14 cellular contexts compared by ENCODE assay signal in the genomic region with DNA sequence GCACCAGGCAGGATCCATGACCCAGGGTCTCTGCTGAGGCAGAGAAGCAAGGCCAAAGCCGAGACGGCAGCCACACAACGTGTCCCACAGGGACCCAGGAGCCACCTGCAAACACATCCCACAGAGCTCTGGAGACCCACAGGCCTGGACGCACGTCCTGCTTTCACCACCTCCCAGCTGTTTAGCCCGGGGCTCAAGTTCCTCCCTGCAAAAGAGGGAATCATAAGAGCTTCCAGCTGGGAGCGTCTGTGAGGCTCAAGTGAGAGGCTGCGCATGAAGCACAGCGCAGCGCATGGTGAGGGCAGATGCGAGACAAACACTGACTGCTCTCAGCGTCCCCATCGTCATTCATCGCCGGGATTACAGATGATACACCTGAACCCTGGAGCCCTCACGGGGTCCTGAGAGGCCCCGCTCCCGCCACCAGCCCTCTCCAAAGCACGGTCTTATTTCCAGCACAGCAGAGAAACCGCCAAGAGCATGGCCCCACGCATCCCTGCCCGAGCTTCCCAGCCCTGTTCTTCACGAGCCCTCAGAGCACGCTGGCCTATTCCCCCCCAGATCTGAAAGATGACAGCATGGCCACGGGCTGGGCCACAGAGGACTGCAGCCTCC.
"Had no signal": no experiment of that assay in that cellular context is flagged by ENCODE, and none has a peak within 500 bp of the region (broad histone marks: within the 10 kb centered on the region; RNA-seq: fewer than 3 reads in every experiment).

No MANE protein-coding gene starts in this region.

- H3K4me1 Mint-ChIP-seq: activated B cell treated with CpG ODN at 0.5 μM for 24 hours; activated CD4-positive, alpha-beta T cell treated with anti-CD3 and anti-CD28 coated beads, Interleukin-2, amount 10 ng/mL, durations not matched to agents 24 days and 14 days; activated naive CD8-positive, alpha-beta T cell treated with anti-CD3 and anti-CD28 coated beads, Interleukin-2, amount 50 U/mL, for 24 hours had no signal

- DNase-seq: activated B cell treated with CpG ODN at 0.5 μM for 24 hours; activated CD4-positive, alpha-beta T cell treated with anti-CD3 and anti-CD28 coated beads, Interleukin-2, amount 10 ng/mL, durations not matched to agents 24 days and 14 days; activated naive CD4-positive, alpha-beta T cell treated with Interleukin-2 at 50 U/mL for 16 hours; activated naive CD8-positive, alpha-beta T cell treated with anti-CD3 and anti-CD28 coated beads, Interleukin-2, amount 50 U/mL, for 24 hours; head of caudate nucleus; islet precursor cell; mesendoderm; pancreas; small intestine; T-helper 2 cell; trophoblast cell had no signal

- H3K4me3 ChIP-seq: esophagus muscularis mucosa, pancreas had no signal

- H3K4me1 ChIP-seq: pancreas had no signal

- H3K27me3 ChIP-seq: esophagus muscularis mucosa, pancreas had no signal

- H3K27me3 Mint-ChIP-seq: activated B cell treated with CpG ODN at 0.5 μM for 24 hours; activated CD4-positive, alpha-beta T cell treated with anti-CD3 and anti-CD28 coated beads, Interleukin-2, amount 10 ng/mL, durations not matched to agents 24 days and 14 days; activated naive CD8-positive, alpha-beta T cell treated with anti-CD3 and anti-CD28 coated beads, Interleukin-2, amount 50 U/mL, for 24 hours had no signal

- H3K27ac ChIP-seq: esophagus muscularis mucosa, pancreas had no signal

- ATAC-seq: activated naive CD8-positive, alpha-beta T cell treated with anti-CD3 and anti-CD28 coated beads, Interleukin-2, amount 50 U/mL, for 24 hours; pancreas; stimulated activated effector memory CD8-positive, alpha-beta T cell treated with anti-CD3 and anti-CD28 coated beads, Interleukin-12 subunit alpha, Interleukin-12 subunit beta, amount 100 ng/mL, for 72 hours had no signal

- H3K27ac Mint-ChIP-seq: activated B cell treated with CpG ODN at 0.5 μM for 24 hours; activated CD4-positive, alpha-beta T cell treated with anti-CD3 and anti-CD28 coated beads, Interleukin-2, amount 10 ng/mL, durations not matched to agents 24 days and 14 days; activated naive CD8-positive, alpha-beta T cell treated with anti-CD3 and anti-CD28 coated beads, Interleukin-2, amount 50 U/mL, for 24 hours; nephron; stimulated activated effector memory CD8-positive, alpha-beta T cell treated with anti-CD3 and anti-CD28 coated beads, Interleukin-12 subunit alpha, Interleukin-12 subunit beta, amount 100 ng/mL, for 72 hours had no signal

- H3K4me3 Mint-ChIP-seq: activated B cell treated with CpG ODN at 0.5 μM for 24 hours; activated CD4-positive, alpha-beta T cell treated with anti-CD3 and anti-CD28 coated beads, Interleukin-2, amount 10 ng/mL, durations not matched to agents 24 days and 14 days; activated naive CD8-positive, alpha-beta T cell treated with anti-CD3 and anti-CD28 coated beads, Interleukin-2, amount 50 U/mL, for 24 hours; nephron; stimulated activated effector memory CD8-positive, alpha-beta T cell treated with anti-CD3 and anti-CD28 coated beads, Interleukin-12 subunit alpha, Interleukin-12 subunit beta, amount 100 ng/mL, for 72 hours had no signal

- H3K9me3 ChIP-seq: esophagus muscularis mucosa, pancreas had no signal

- H3K9me3 Mint-ChIP-seq: activated B cell treated with CpG ODN at 0.5 μM for 24 hours; activated CD4-positive, alpha-beta T cell treated with anti-CD3 and anti-CD28 coated beads, Interleukin-2, amount 10 ng/mL, durations not matched to agents 24 days and 14 days; activated naive CD8-positive, alpha-beta T cell treated with anti-CD3 and anti-CD28 coated beads, Interleukin-2, amount 50 U/mL, for 24 hours; nephron; stimulated activated effector memory CD8-positive, alpha-beta T cell treated with anti-CD3 and anti-CD28 coated beads, Interleukin-12 subunit alpha, Interleukin-12 subunit beta, amount 100 ng/mL, for 72 hours had no signal
